Comparison of ENCODE assay signal across 10 cellular contexts in the genomic region with DNA sequence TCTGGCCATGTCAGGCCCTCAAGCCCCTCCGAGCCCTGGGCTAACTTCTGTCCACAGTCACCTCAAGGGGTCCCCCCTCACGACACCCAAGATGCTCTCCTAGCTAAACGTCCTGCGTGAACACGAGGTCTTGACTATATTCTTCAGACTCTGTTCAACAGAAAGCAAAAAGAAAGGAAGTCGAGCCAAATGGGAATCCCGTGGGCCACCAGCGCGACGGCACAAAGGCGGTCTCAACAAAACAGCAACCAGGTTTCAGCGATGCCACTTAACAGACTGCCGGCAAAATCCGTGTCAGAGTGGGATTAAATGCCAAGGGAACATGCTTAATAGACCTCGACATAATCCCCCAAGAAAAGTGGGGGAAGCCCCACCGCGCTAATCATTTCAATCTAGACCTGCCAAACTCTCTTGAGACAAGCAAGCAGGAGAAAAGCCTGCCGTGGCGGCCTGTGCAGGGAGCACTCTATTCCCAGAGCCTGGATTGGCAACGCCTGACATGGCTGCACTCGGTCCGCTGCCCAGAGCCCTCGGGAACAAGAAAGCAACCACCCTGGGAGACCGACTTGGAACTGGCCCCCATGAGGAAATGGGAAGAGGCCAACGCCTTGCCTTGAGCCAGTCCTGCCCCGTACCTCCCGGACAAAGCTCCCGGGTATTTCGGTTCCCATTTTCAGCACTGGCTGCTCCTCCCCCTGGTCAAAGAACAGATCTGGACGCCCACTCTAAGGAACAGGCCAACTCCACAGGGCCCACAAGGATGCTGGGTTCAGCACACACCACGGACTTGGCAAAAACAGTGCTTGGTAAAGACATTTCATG. TPM values are rescaled to one million over a fixed set of nuclear protein-coding genes. Genes with fewer than 3 reads are reported as not detected.
DNase-seq lines count a peak whose midpoint lies in the region; ATAC-seq and TF ChIP-seq lines count a peak whose summit lies in the region.
"Had no signal": no experiment of that assay in that cellular context is flagged by ENCODE, and none has a peak within 500 bp of the region (broad histone marks: within the 10 kb centered on the region; RNA-seq: fewer than 3 reads in every experiment).

No MANE protein-coding gene starts in this region.

- DNase-seq in G401 (ENCODE audit: low spot score) (peak; percentile 72), hepatocyte (ENCODE audit: low spot score) (no peak), sigmoid colon (no peak), kidney glomerular epithelial cell (lab: John Stamatoyannopoulos, UW) (no peak)
- no peak for DNase-seq in stimulated activated CD4-positive, alpha-beta T cell treated with anti-CD3 and anti-CD28 coated beads, Interleukin-4, amount 100 ng/mL, for 4 hours
- DNase-seq: GF-D8 had no signal

- H3K9me3 ChIP-seq in hepatocyte (ENCODE audit: low read depth) (no peaks in the 10 kb centered on the region), sigmoid colon (no peaks in the 10 kb centered on the region)
- H3K9me3 ChIP-seq: HAP-1 had no signal

- TF ChIP-seq POLR2A in sigmoid colon (IDR thresholded peaks at IDR 0.05), result no peak

- H3K27ac ChIP-seq in angular gyrus (ENCODE audit: low read depth, low read length) (peak overlapping the region; percentile 58), hepatocyte (peak overlapping the region; percentile 100), sigmoid colon (peak overlapping the region; percentile 3 to 49 (median 26))

- intact Hi-C loops in sigmoid colon (cut with DNase I), result no loop called here

- H3K4me2 ChIP-seq in hepatocyte, result no peak overlapping the region

- H3K4me3 ChIP-seq in hepatocyte (no peak overlapping the region), sigmoid colon (no peak overlapping the region)
- H3K4me3 ChIP-seq: HAP-1 had no signal

- ATAC-seq in GM19467 (IDR thresholded peaks at IDR 0.05; ENCODE audit: unreplicated experiment) (no peak), GM21515 (IDR thresholded peaks at IDR 0.05; ENCODE audit: unreplicated experiment) (no peak)

- peaks cover 3% of the 10 kb centered on the region for H4K20me1 ChIP-seq in hepatocyte (ENCODE audit: insufficient read depth, poor library complexity, severe bottlenecking)

- 88% methylated on average over 31 of the region's 31 CpGs for WGBS in hepatocyte (ENCODE audit: low lambda C conversion rate, missing lambda C conversion rate)
- WGBS in sigmoid colon, 2 donors, result 74 to 83% methylated on average over 31 of the region's 31 CpGs

- H2AFZ ChIP-seq in hepatocyte, result no peak overlapping the region

- H3K36me3 ChIP-seq in hepatocyte (replicated peaks; ENCODE audit: insufficient read depth, low read depth) (no peaks in the 10 kb centered on the region), sigmoid colon (peaks cover 0 to 19% (median 7%) of the 10 kb centered on the region in 4 donors)

- in situ Hi-C loops in G401 (cut with HindIII; ENCODE audit: low sequenced_read_pairs), result no loop called here

- no peak for TF ChIP-seq EP300 in sigmoid colon (IDR thresholded peaks at IDR 0.05)

- no peaks in the 10 kb centered on the region for H3K9me2 ChIP-seq in hepatocyte (replicated peaks; ENCODE audit: insufficient read depth)

- H3K4me1 ChIP-seq in hepatocyte (ENCODE audit: insufficient read depth) (peaks cover 67% of the 10 kb centered on the region), sigmoid colon (peaks cover 0 to 74% (median 55%) of the 10 kb centered on the region in 4 donors)
- H3K4me1 ChIP-seq: HAP-1 had no signal

- H3K27me3 ChIP-seq in hepatocyte (no peaks in the 10 kb centered on the region), sigmoid colon (no peaks in the 10 kb centered on the region)

- TF ChIP-seq CTCF in hepatocyte (IDR thresholded peaks at IDR 0.05; ENCODE audit: poor library complexity) (no peak), sigmoid colon (IDR thresholded peaks at IDR 0.05) (no peak)

- H3K79me2 ChIP-seq in hepatocyte, result peaks cover 90% of the 10 kb centered on the region

RNA-seq across cellular contexts. Expression of a gene that starts 16.0 kb away (rescaled TPM):
- 12.4 and 16.8 TPM in 2 replicates for total RNA-seq in G401 (2014; rRNA removed; shearing (Covaris generic))
- total RNA-seq in hepatocyte (11.7 and 13.1 TPM in 2 replicates), sigmoid colon (10 to 100 TPM; 19.3 to 25.3 (median 21.8) TPM)
- polyA plus RNA-seq in hepatocyte (4.3 TPM in 2 replicates), sigmoid colon (10 to 100 TPM in 1 of 3 donors, 1 to 10 TPM in 2; 5.4 to 21.9 (median 6.7) TPM)

RNA-seq across cellular contexts. Expression of a gene that starts 33.0 kb away (rescaled TPM):
- 603 and 649 TPM in 2 replicates for total RNA-seq in G401 (2014; rRNA removed; shearing (Covaris generic))
- 90.3 and 112 TPM in 2 replicates for total RNA-seq in hepatocyte
- polyA plus RNA-seq in hepatocyte, result 97.2 and 98.8 TPM in 2 replicates
- total RNA-seq in sigmoid colon, result 100 to 1,000 TPM; 109 to 191 (median 161) TPM
- 10 to 100 TPM; 50.5 to 82.6 (median 57.3) TPM for polyA plus RNA-seq in sigmoid colon

RNA-seq across cellular contexts. Expression of a gene that starts 49.2 kb away (rescaled TPM):
- total RNA-seq in G401 (2014; rRNA removed; shearing (Covaris generic)), result 170 and 258 TPM in 2 replicates
- total RNA-seq in hepatocyte (21.1 and 31.0 TPM in 2 replicates), sigmoid colon (10 to 100 TPM; 19.9 to 33.2 (median 23.8) TPM)
- polyA plus RNA-seq in hepatocyte (71.7 and 91.7 TPM in 2 replicates), sigmoid colon (10 to 100 TPM in 1 of 3 donors, 1 to 10 TPM in 2; 3.0 to 14.5 (median 4.6) TPM)

Comparison
In these comparisons a context has a peak if more than half of its experiments do, and no peak if none do; other contexts are left out.
1. H3K27ac ChIP-seq: peak in every context shown above with its lines; median percentile 100 in hepatocyte; 58 in angular gyrus; 26 in sigmoid colon.